In genomic region chr16:57462209-57462977, GRCh38 we compare ENCODE assay signal across 1 cellular context.
TF ChIP-seq lines count a peak whose summit lies in the region.

POLR2C (plus strand) TSS chr16:57462679; CDS start chr16:57462725, 46 bp downstream.

TF ChIP-seq in HepG2, 621 proteins besides CTCF, POLR2A, EP300 and RAD21 (continued from another document and continues in another):
- TF ChIP-seq ZHX2 (IDR thresholded peaks at IDR 0.05; ENCODE audit: low read depth) = peak; percentile 87
- no peak for TF ChIP-seq ZHX2 (CRISPR knock-in tag; IDR thresholded peaks at IDR 0.05; ENCODE audit: borderline replicate concordance)
- 0 out of 2 replicates have a peak, but pooled peaks have one; percentile 72 for TF ChIP-seq RELA (CRISPR knock-in tag; IDR thresholded peaks at IDR 0.05)
- peak; percentile 63; the same call in 1 of the 2 replicates for TF ChIP-seq ZBTB34 (CRISPR knock-in tag; IDR thresholded peaks at IDR 0.05)
- no peak for TF ChIP-seq MTA3 (CRISPR knock-in tag; IDR thresholded peaks at IDR 0.05)
- peak; percentile 67; the same call in 1 of the 2 replicates for TF ChIP-seq KIAA2018 (CRISPR knock-in tag; IDR thresholded peaks at IDR 0.05; ENCODE audit: borderline replicate concordance)
- TF ChIP-seq PPARG (CRISPR knock-in tag; conservative IDR thresholded peaks at IDR 0.05) = peak; percentile 73
- peak; percentile 99 for TF ChIP-seq HNRNPLL (IDR thresholded peaks at IDR 0.05; ENCODE audit: low read depth, low read length, poor library complexity, severe bottlenecking)
- TF ChIP-seq ZNF44 (CRISPR knock-in tag; IDR thresholded peaks at IDR 0.05) = peak; percentile 10; the same call in 1 of the 2 replicates
- no peak for TF ChIP-seq FOXK2 (IDR thresholded peaks at IDR 0.05)
- TF ChIP-seq ELF3 (CRISPR knock-in tag; IDR thresholded peaks at IDR 0.05) = peak; percentile 96
- peak; percentile 96 for TF ChIP-seq ZNF350 (CRISPR knock-in tag; IDR thresholded peaks at IDR 0.05; ENCODE audit: borderline replicate concordance, low read depth)
- peak; percentile 35; the same call in 1 of the 2 replicates for TF ChIP-seq ZNF101 (CRISPR knock-in tag; IDR thresholded peaks at IDR 0.05; ENCODE audit: borderline replicate concordance, low read depth)
- TF ChIP-seq RFX5 (IDR thresholded peaks at IDR 0.05; ENCODE audit: low read depth, low read length) = peak; percentile 31; the same call in 1 of the 2 replicates
- peak; percentile 79; the same call in 1 of the 2 replicates for TF ChIP-seq E2F1 (CRISPR knock-in tag; IDR thresholded peaks at IDR 0.05)
- TF ChIP-seq TEF (CRISPR knock-in tag; IDR thresholded peaks at IDR 0.05) = 0 out of 2 replicates have a peak, but pooled peaks have one; percentile 9
- TF ChIP-seq FOXK1 (CRISPR knock-in tag; IDR thresholded peaks at IDR 0.05; ENCODE audit: borderline replicate concordance, low read depth) = peak; percentile 97
- TF ChIP-seq ZNF503 (CRISPR knock-in tag; IDR thresholded peaks at IDR 0.05) = peak; percentile 88
- no peak for TF ChIP-seq ATF6 (CRISPR knock-in tag; conservative IDR thresholded peaks at IDR 0.05)
- TF ChIP-seq SALL1 (CRISPR knock-in tag; IDR thresholded peaks at IDR 0.05) = peak; percentile 90
- TF ChIP-seq USF2 (IDR thresholded peaks at IDR 0.05; ENCODE audit: low read depth, low read length) = no peak
- TF ChIP-seq USF2 (CRISPR knock-in tag; IDR thresholded peaks at IDR 0.05; ENCODE audit: borderline replicate concordance) = no peak
